10 cellular contexts compared by ENCODE assay signal in the genomic region with DNA sequence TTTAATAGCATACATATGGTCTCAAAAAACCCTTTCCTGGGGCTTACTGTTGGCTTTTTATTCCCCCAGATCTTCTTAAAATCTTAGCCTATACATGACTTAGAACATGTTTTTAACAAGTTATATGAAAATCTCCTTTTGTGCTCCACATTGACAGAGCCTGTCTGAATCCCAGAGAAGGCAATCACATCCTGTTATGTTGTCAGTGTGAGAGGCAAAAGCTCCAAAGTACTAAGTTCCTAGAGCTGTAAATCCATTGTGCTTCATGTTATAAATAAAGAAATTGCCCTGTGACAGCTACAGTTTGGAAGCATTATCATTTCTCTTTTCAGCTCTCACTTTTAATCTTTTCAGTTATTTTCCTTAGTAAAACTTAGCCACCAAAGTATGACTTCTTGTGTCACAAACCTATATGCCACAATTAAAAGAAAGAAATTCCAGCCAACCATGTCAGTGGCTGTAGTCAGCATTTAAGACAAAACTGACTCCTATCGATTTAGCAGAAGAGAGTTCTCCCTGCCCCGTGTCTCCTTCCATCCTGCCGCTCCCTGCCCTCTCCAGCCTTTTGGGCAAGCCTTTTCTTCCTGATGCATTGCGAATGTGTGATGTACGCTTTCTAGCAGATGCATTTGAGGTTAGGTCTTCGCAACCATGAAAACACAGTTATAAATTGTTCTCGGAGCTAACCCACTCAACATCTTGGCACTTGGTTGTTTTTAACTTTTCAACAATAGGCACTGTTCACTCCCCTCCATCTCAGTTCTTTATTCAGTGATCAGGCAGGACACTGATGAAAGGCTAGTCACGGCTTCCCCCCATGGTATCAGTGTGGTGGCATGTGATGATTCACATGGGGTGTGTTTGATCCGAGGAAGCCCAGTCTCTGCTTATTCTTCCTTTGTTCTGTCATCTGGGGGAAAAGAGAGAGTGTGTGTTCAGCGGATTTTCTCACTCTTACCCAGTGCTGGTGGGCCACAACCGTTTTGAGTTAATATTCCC.
DNase-seq lines count a peak whose midpoint lies in the region; ATAC-seq, FAIRE-seq and TF ChIP-seq lines count a peak whose summit lies in the region.
"Had no signal": no experiment of that assay in that cellular context is flagged by ENCODE, and none has a peak within 500 bp of the region (broad histone marks: within the 10 kb centered on the region; RNA-seq: fewer than 3 reads in every experiment).

No MANE protein-coding gene starts in this region.

- H3K4me3 Mint-ChIP-seq in stimulated activated naive CD8-positive, alpha-beta T cell treated with anti-CD3 and anti-CD28 coated beads, Interleukin-15, amount 100 ng/mL, for 72 hours, result no peak overlapping the region
- H3K4me3 Mint-ChIP-seq in effector memory CD8-positive, alpha-beta T cell, result no peak overlapping the region
- no peak overlapping the region for H3K4me3 Mint-ChIP-seq in activated CD4-positive, alpha-beta T cell treated with anti-CD3 and anti-CD28 coated beads for 36 hours

- SMC1A ChIA-PET in GM12878 (lab: Charles Lee; ENCODE audit: uncharacterized antibody, unreplicated experiment), result interaction anchor here (1.5 to 4.5 kb wide), 3 partner anchors 10 to 21 kb away, joined by 3 to 22 read pairs (median 5); no protein-coding TSS in a partner anchor

- no peak for ATAC-seq in GM12878
- no peak for ATAC-seq in stimulated activated naive CD8-positive, alpha-beta T cell treated with anti-CD3 and anti-CD28 coated beads, Interleukin-15, amount 100 ng/mL, for 72 hours
- ATAC-seq in effector memory CD8-positive, alpha-beta T cell (replicated peaks), result no peak
- no peak for ATAC-seq in activated CD4-positive, alpha-beta T cell treated with anti-CD3 and anti-CD28 coated beads for 36 hours
- ATAC-seq: psoas muscle had no signal

- H3K27ac Mint-ChIP-seq in stimulated activated naive CD8-positive, alpha-beta T cell treated with anti-CD3 and anti-CD28 coated beads, Interleukin-15, amount 100 ng/mL, for 72 hours, result peak overlapping the region; percentile 19 to 72
- H3K27ac Mint-ChIP-seq in effector memory CD8-positive, alpha-beta T cell, result no peak overlapping the region
- H3K27ac Mint-ChIP-seq in activated CD4-positive, alpha-beta T cell treated with anti-CD3 and anti-CD28 coated beads for 36 hours, result no peak overlapping the region

- in situ Hi-C loops in GM12878 (cut with MboI), result no loop called here

- H3K4me3 ChIP-seq in GM12878 (no peak overlapping the region), esophagus squamous epithelium (no peak overlapping the region)
- H3K4me3 ChIP-seq: psoas muscle had no signal

- peak; percentile 4 for FAIRE-seq in HTR-8/SVneo (lab: Jason Lieb, UNC)
- no peak for FAIRE-seq in GM12878 (lab: Jason Lieb, UNC)

- no peak overlapping the region for H3K4me2 ChIP-seq in GM12878 (ENCODE audit: control insufficient read depth, insufficient read depth)

- H4K20me1 ChIP-seq in GM12878 (ENCODE audit: control insufficient read depth, insufficient read depth), result no peaks in the 10 kb centered on the region

- BruUV-seq in GM12878 (replicated peaks; lab: Mats Ljungman, UMichigan), result TSS peak; percentile 37

- no peaks in the 10 kb centered on the region for H3K27me3 Mint-ChIP-seq in stimulated activated naive CD8-positive, alpha-beta T cell treated with anti-CD3 and anti-CD28 coated beads, Interleukin-15, amount 100 ng/mL, for 72 hours
- no peaks in the 10 kb centered on the region for H3K27me3 Mint-ChIP-seq in effector memory CD8-positive, alpha-beta T cell
- H3K27me3 Mint-ChIP-seq in activated CD4-positive, alpha-beta T cell treated with anti-CD3 and anti-CD28 coated beads for 36 hours, result no peaks in the 10 kb centered on the region

- H3K36me3 ChIP-seq in GM12878 (ENCODE audit: control insufficient read depth in 2 of 2, insufficient read depth in 2 of 2, low read length in 1 of 2) (peaks cover 0 to 16% of the 10 kb centered on the region in 2 experiments; a peak in 3 of 4 replicates), esophagus squamous epithelium (peaks cover 0 to 33% (median 0%) of the 10 kb centered on the region in 3 donors)

- H3K27me3 ChIP-seq in GM12878 (replicated peaks in 1 of 2; ENCODE audit: control insufficient read depth in 2 of 2, insufficient read depth in 2 of 2, low read length in 1 of 2) (no peaks in the 10 kb centered on the region; a peak in 1 of 4 replicates), esophagus squamous epithelium (no peaks in the 10 kb centered on the region)

- TF ChIP-seq RAD21 in GM12878 (IDR thresholded peaks at IDR 0.05; ENCODE audit: insufficient read depth, low read depth, low read length), result no peak

- H3K36me3 Mint-ChIP-seq in effector memory CD8-positive, alpha-beta T cell (ENCODE audit: insufficient read depth), result peaks cover 16% of the 10 kb centered on the region
- peaks cover 35% of the 10 kb centered on the region for H3K36me3 Mint-ChIP-seq in activated CD4-positive, alpha-beta T cell treated with anti-CD3 and anti-CD28 coated beads for 36 hours (ENCODE audit: low read depth)

- peaks cover 0 to 12% of the 10 kb centered on the region in 2 donors for H3K9me3 Mint-ChIP-seq in stimulated activated naive CD8-positive, alpha-beta T cell treated with anti-CD3 and anti-CD28 coated beads, Interleukin-15, amount 100 ng/mL, for 72 hours
- peaks cover 0 to 5% of the 10 kb centered on the region in 2 donors for H3K9me3 Mint-ChIP-seq in effector memory CD8-positive, alpha-beta T cell
- peaks cover 2% of the 10 kb centered on the region for H3K9me3 Mint-ChIP-seq in activated CD4-positive, alpha-beta T cell treated with anti-CD3 and anti-CD28 coated beads for 36 hours (ENCODE audit: low read depth)

- H3K9ac ChIP-seq in GM12878 (ENCODE audit: control insufficient read depth, insufficient read depth, low read length), result no peak overlapping the region

- no peak overlapping the region for H3K27ac ChIP-seq in GM12878 (ENCODE audit: control insufficient read depth, insufficient read depth)
- no peak overlapping the region for H3K27ac ChIP-seq in esophagus squamous epithelium
- H3K27ac ChIP-seq: psoas muscle had no signal

- RAD21 ChIA-PET in GM12878 (lab: Charles Lee; ENCODE audit: unreplicated experiment), result no interaction called here

- H2AFZ ChIP-seq in GM12878 (ENCODE audit: control insufficient read depth, low read depth, low read length), result no peak overlapping the region

- no peaks in the 10 kb centered on the region for H3K79me2 ChIP-seq in GM12878 (ENCODE audit: control insufficient read depth, insufficient read depth, low read length)

- TF ChIP-seq POLR2A in GM12878 (IDR thresholded peaks at IDR 0.05; ENCODE audit: low read depth, low read length), result no peak
- no peak for TF ChIP-seq POLR2A in esophagus squamous epithelium (IDR thresholded peaks at IDR 0.05)

- H3K9me3 ChIP-seq in GM12878 (replicated peaks; ENCODE audit: control insufficient read depth, insufficient read depth, low read length) (no peaks in the 10 kb centered on the region; the same call in 2 of the 3 replicates), esophagus squamous epithelium (no peaks in the 10 kb centered on the region)
- H3K9me3 ChIP-seq: psoas muscle had no signal

- H3K4me1 ChIP-seq in GM12878 (ENCODE audit: control insufficient read depth, insufficient read depth, low read length) (peaks cover 20% of the 10 kb centered on the region), esophagus squamous epithelium (no peaks in the 10 kb centered on the region)
- H3K4me1 ChIP-seq: psoas muscle had no signal

- no peak for TF ChIP-seq EP300 in GM12878 (IDR thresholded peaks at IDR 0.05; ENCODE audit: borderline replicate concordance in 1 of 2, control insufficient read depth in 1 of 2, low read depth in 2 of 2, low read length in 2 of 2)

- CTCF ChIA-PET in GM12878 (lab: Yijun Ruan, JAX), result interaction anchor here (1.4 kb wide), 1 partner anchor 64 kb away, joined by 3 read pairs; no protein-coding TSS in a partner anchor
- CTCF ChIA-PET in activated CD4-positive, alpha-beta T cell treated with anti-CD3 and anti-CD28 coated beads for 36 hours (lab: Charles Lee), result no interaction called here

- POLR2A ChIA-PET in GM12878 (lab: Charles Lee), result no interaction called here
- POLR2A ChIA-PET in activated CD4-positive, alpha-beta T cell treated with anti-CD3 and anti-CD28 coated beads for 36 hours (lab: Charles Lee), result no interaction called here

- WGBS in GM12878 (ENCODE audit: insufficient coverage, insufficient replicate concordance, low lambda C conversion rate, missing lambda C conversion rate), result 98% methylated on average over 11 of the region's 11 CpGs
- 80 to 84% methylated on average over 11 of the region's 11 CpGs for WGBS in esophagus squamous epithelium, 2 donors

- DNase-seq in HTR-8/SVneo (ENCODE audit: insufficient read length, low spot score) (peak; percentile 27), GM12878 (ENCODE audit: low read depth, low spot score) (no peak), iris pigment epithelial cell (ENCODE audit: low read depth) (peak; percentile 60), esophagus squamous epithelium (lab: John Stamatoyannopoulos, UW) (no peak), NCI-H1694 treated with DMSO at 0.1 percent for 48 hours (lab: John Stamatoyannopoulos, UW) (no peak)
- no peak for DNase-seq in stimulated activated naive CD8-positive, alpha-beta T cell treated with anti-CD3 and anti-CD28 coated beads, Interleukin-15, amount 100 ng/mL, for 72 hours
- no peak for DNase-seq in effector memory CD8-positive, alpha-beta T cell
- DNase-seq in activated CD4-positive, alpha-beta T cell treated with anti-CD3 and anti-CD28 coated beads for 36 hours, result no peak
- DNase-seq: activated CD8-positive, alpha-beta memory T cell treated with anti-CD3 and anti-CD28 coated beads for 24 hours; psoas muscle had no signal

- H3K4me1 Mint-ChIP-seq in stimulated activated naive CD8-positive, alpha-beta T cell treated with anti-CD3 and anti-CD28 coated beads, Interleukin-15, amount 100 ng/mL, for 72 hours, result peaks cover 20% of the 10 kb centered on the region
- no peaks in the 10 kb centered on the region for H3K4me1 Mint-ChIP-seq in effector memory CD8-positive, alpha-beta T cell (ENCODE audit: low read depth in 2 of 2)
- H3K4me1 Mint-ChIP-seq in activated CD4-positive, alpha-beta T cell treated with anti-CD3 and anti-CD28 coated beads for 36 hours, result no peaks in the 10 kb centered on the region

- TF ChIP-seq CTCF in GM12878 (IDR thresholded peaks at IDR 0.05 in 2 of 3, conservative IDR thresholded peaks at IDR 0.05 in 1 of 3; ENCODE audit: control insufficient read depth in 2 of 3, extremely low read depth in 1 of 3, insufficient read depth in 1 of 3, low read depth in 3 of 3, low read length in 3 of 3) (no peak), esophagus squamous epithelium (IDR thresholded peaks at IDR 0.05) (no peak)

- intact Hi-C loops in GM12878 (cut with micrococcal nuclease; ENCODE audit: unreplicated experiment), result no loop called here
- intact Hi-C loops in esophagus squamous epithelium (cut with DNase I), result no loop called here
- intact Hi-C loops in activated CD4-positive, alpha-beta T cell treated with anti-CD3 and anti-CD28 coated beads for 36 hours (cut with DNase I, micrococcal nuclease), result no loop called here

TF ChIP-seq in GM12878, 131 proteins besides CTCF, POLR2A, EP300 and RAD21:
- TF ChIP-seq KLF5 (IDR thresholded peaks at IDR 0.05; ENCODE audit: partially characterized antibody) (no peak), PML (IDR thresholded peaks at IDR 0.05; ENCODE audit: low read length) (no peak), ZSCAN29 (IDR thresholded peaks at IDR 0.05) (no peak)

Comparison
In these comparisons a context has a peak if more than half of its experiments do, and no peak if none do; other contexts are left out.
1. DNase-seq: peak in HTR-8/SVneo (single experiment) and iris pigment epithelial cell (single experiment); none in GM12878 (single experiment), stimulated activated naive CD8-positive, alpha-beta T cell treated with anti-CD3 and anti-CD28 coated beads, Interleukin-15, amount 100 ng/mL, for 72 hours (0 of 2), esophagus squamous epithelium (single experiment), effector memory CD8-positive, alpha-beta T cell (0 of 3), NCI-H1694 treated with DMSO at 0.1 percent for 48 hours (single experiment) and activated CD4-positive, alpha-beta T cell treated with anti-CD3 and anti-CD28 coated beads for 36 hours (single experiment).
2. H3K27ac Mint-ChIP-seq: peak in stimulated activated naive CD8-positive, alpha-beta T cell treated with anti-CD3 and anti-CD28 coated beads, Interleukin-15, amount 100 ng/mL, for 72 hours (2 of 2); none in effector memory CD8-positive, alpha-beta T cell (0 of 2) and activated CD4-positive, alpha-beta T cell treated with anti-CD3 and anti-CD28 coated beads for 36 hours (single experiment).